ENCODE assay signal across 14 cellular contexts in the genomic region with DNA sequence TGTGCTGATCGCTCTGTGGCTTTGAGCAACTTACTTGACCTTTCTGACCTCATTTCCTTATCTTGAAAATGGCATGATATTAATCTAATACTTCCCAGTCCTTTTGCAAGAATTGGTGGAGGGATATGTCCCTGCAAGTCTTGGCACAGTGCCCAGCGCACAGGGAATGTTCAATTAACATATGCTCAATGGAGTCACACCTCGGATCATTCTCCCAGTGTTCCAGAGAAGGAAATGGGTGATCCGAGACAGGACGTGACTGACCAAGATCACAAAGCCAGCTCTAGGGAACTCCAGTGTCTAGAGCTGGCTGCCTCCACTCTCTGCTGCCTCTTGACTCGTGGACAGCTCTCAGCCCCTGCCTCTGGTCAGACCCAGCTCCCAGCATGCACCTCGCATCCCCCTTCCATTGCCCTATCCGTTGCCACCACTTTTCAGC. TPM values are rescaled to one million over a fixed set of nuclear protein-coding genes. Genes with fewer than 3 reads are reported as not detected.
DNase-seq lines count a peak whose midpoint lies in the region; TF ChIP-seq lines count a peak whose summit lies in the region.
"Had no signal": no experiment of that assay in that cellular context is flagged by ENCODE, and none has a peak within 500 bp of the region (broad histone marks: within the 10 kb centered on the region; RNA-seq: fewer than 3 reads in every experiment).

No MANE protein-coding gene starts in this region.

- no peaks in the 10 kb centered on the region for H3K79me2 ChIP-seq in OCI-LY3 (ENCODE audit: low read length)

- H4K20me1 ChIP-seq in BLaER1 treated with 17β-estradiol and CSF1 and Interleukin-3, amounts not matched to agents 10 nM and 100 nM: no peaks in the 10 kb centered on the region
- no peaks in the 10 kb centered on the region for H4K20me1 ChIP-seq in OCI-LY3 (ENCODE audit: insufficient read depth, low read length)

- H3K27me3 ChIP-seq in BLaER1 treated with 17β-estradiol and CSF1 and Interleukin-3, amounts not matched to agents 10 nM and 100 nM: peaks cover 0 to 26% (median 0%) of the 10 kb centered on the region in 11 experiments; a peak in 6 of 22 replicates
- H3K27me3 ChIP-seq in OCI-LY3 (ENCODE audit: low read depth, low read length): peaks cover 24% of the 10 kb centered on the region
- peaks cover 0 to 32% (median 0%) of the 10 kb centered on the region in 4 donors for H3K27me3 ChIP-seq in esophagus squamous epithelium

- no peak overlapping the region for H3K27ac Mint-ChIP-seq in nephron progenitor cell
- H3K27ac Mint-ChIP-seq: activated T-helper 17 cell treated with anti-CD3 and anti-CD28 coated beads, Interleukin-2, amount 50 U/mL, for 72 hours had no signal

- H3K9ac ChIP-seq in BLaER1 treated with 17β-estradiol and CSF1 and Interleukin-3, amounts not matched to agents 10 nM and 100 nM: peak overlapping the region in 3 of 11 experiments; percentile 86 to 90 (median 87); a peak in 5 of 22 replicates
- no peak overlapping the region for H3K9ac ChIP-seq in OCI-LY3 (ENCODE audit: low read length)

- peaks cover 34% of the 10 kb centered on the region for H3K4me1 Mint-ChIP-seq in nephron progenitor cell
- H3K4me1 Mint-ChIP-seq: activated T-helper 17 cell treated with anti-CD3 and anti-CD28 coated beads, Interleukin-2, amount 50 U/mL, for 72 hours had no signal

- TF ChIP-seq CTCF in OCI-LY3 (IDR thresholded peaks at IDR 0.05; ENCODE audit: low read depth, low read length) (no peak), esophagus squamous epithelium (IDR thresholded peaks at IDR 0.05) (no peak), nephron progenitor cell (IDR thresholded peaks at IDR 0.05) (no peak)

- H3K36me3 Mint-ChIP-seq in nephron progenitor cell (ENCODE audit: low read depth): no peaks in the 10 kb centered on the region
- H3K36me3 Mint-ChIP-seq: naive thymus-derived CD8-positive, alpha-beta T cell had no signal

- peak overlapping the region; percentile 93 to 100 (median 100) for H3K4me2 ChIP-seq in BLaER1 treated with 17β-estradiol and CSF1 and Interleukin-3, amounts not matched to agents 10 nM and 100 nM
- peak overlapping the region; percentile 43 for H3K4me2 ChIP-seq in OCI-LY3 (ENCODE audit: low read length)

- WGBS in esophagus squamous epithelium, 2 donors: 38 to 47% methylated on average over 8 of the region's 8 CpGs

- peak overlapping the region; percentile 47; the same call in 1 of the 2 replicates for H2AFZ ChIP-seq in OCI-LY3 (ENCODE audit: low read depth, low read length)

- no peaks in the 10 kb centered on the region for H3K36me3 ChIP-seq in BLaER1 treated with 17β-estradiol and CSF1 and Interleukin-3, amounts not matched to agents 10 nM and 100 nM
- H3K36me3 ChIP-seq in OCI-LY3 (replicated peaks; ENCODE audit: low read depth, low read length): no peaks in the 10 kb centered on the region
- no peaks in the 10 kb centered on the region for H3K36me3 ChIP-seq in esophagus squamous epithelium
- H3K36me3 ChIP-seq: cardiac muscle cell had no signal

- peak overlapping the region in 4 of 11 experiments; percentile 8 to 95 (median 92); a peak in 1 of 22 replicates for H3K27ac ChIP-seq in BLaER1 treated with 17β-estradiol and CSF1 and Interleukin-3, amounts not matched to agents 10 nM and 100 nM
- H3K27ac ChIP-seq in OCI-LY3 (ENCODE audit: low read length) (no peak overlapping the region), esophagus squamous epithelium (peak overlapping the region; percentile 46 to 88 (median 75))
- H3K27ac ChIP-seq: cardiac muscle cell, HL-60 had no signal

- H3K4me3 Mint-ChIP-seq in nephron progenitor cell: peak overlapping the region; percentile 77

- H3K9me3 Mint-ChIP-seq in nephron progenitor cell: no peaks in the 10 kb centered on the region
- H3K9me3 Mint-ChIP-seq: activated T-helper 17 cell treated with anti-CD3 and anti-CD28 coated beads, Interleukin-2, amount 50 U/mL, for 72 hours had no signal

- H3K4me3 ChIP-seq in BLaER1 treated with 17β-estradiol and CSF1 and Interleukin-3, amounts not matched to agents 10 nM and 100 nM: no peak overlapping the region
- H3K4me3 ChIP-seq in OCI-LY3 (ENCODE audit: low read length) (peak overlapping the region; percentile 25), esophagus squamous epithelium (no peak overlapping the region)
- H3K4me3 ChIP-seq: cardiac muscle cell had no signal

- peaks cover 51 to 76% (median 64%) of the 10 kb centered on the region in 10 experiments for H3K4me1 ChIP-seq in BLaER1 treated with 17β-estradiol and CSF1 and Interleukin-3, amounts not matched to agents 10 nM and 100 nM
- H3K4me1 ChIP-seq in OCI-LY3 (ENCODE audit: low read length) (0 out of 2 replicates have a peak, but pooled peaks cover 7% of the 10 kb centered on the region), esophagus squamous epithelium (peaks cover 18 to 59% (median 26%) of the 10 kb centered on the region in 3 donors)

- intact Hi-C loops in esophagus squamous epithelium (cut with DNase I): no loop called here

- no peak for TF ChIP-seq POLR2A in esophagus squamous epithelium (IDR thresholded peaks at IDR 0.05)

- DNase-seq in esophagus squamous epithelium (lab: John Stamatoyannopoulos, UW) (no peak), nephron progenitor cell (no peak), NCI-H2107 (lab: John Stamatoyannopoulos, UW) (no peak), COR-L47 (lab: John Stamatoyannopoulos, UW) (no peak), NCI-H2081 (lab: John Stamatoyannopoulos, UW) (no peak), superior temporal gyrus (ENCODE audit: extremely low spot score) (no peak)
- DNase-seq: activated CD4-positive, CD25-positive, alpha-beta regulatory T cell treated with anti-CD3 and anti-CD28 coated beads, Interleukin-2, amount 50 U/mL, for 72 hours; MM.1S; naive thymus-derived CD8-positive, alpha-beta T cell had no signal

- peaks cover 78% of the 10 kb centered on the region for H3K27me3 Mint-ChIP-seq in nephron progenitor cell (ENCODE audit: low read depth, poor library complexity)

- no peaks in the 10 kb centered on the region for H3K9me3 ChIP-seq in BLaER1 treated with 17β-estradiol and CSF1 and Interleukin-3, amounts not matched to agents 10 nM and 100 nM (replicated peaks in 1 of 11)
- H3K9me3 ChIP-seq in OCI-LY3 (ENCODE audit: insufficient read depth, low read length) (no peaks in the 10 kb centered on the region), esophagus squamous epithelium (no peaks in the 10 kb centered on the region)

RNA-seq across cellular contexts. Expression of gene CDC42EP5, which starts 3.6 kb away (rescaled TPM):
- total RNA-seq in esophagus squamous epithelium: 10 to 100 TPM in 2 of 4 donors, 1 to 10 TPM in 2; 6.0 to 39.4 (median 9.8) TPM
- total RNA-seq: activated T-helper 17 cell treated with anti-CD3 and anti-CD28 coated beads, Interleukin-2, amount 50 U/mL, for 72 hours; naive thymus-derived CD8-positive, alpha-beta T cell had no signal

RNA-seq across cellular contexts. Expression of gene LENG9, which starts 5.9 kb away (rescaled TPM):
- total RNA-seq in esophagus squamous epithelium: 10 to 100 TPM in 2 of 4 donors, 1 to 10 TPM in 2; 8.1 to 13.1 (median 10.1) TPM

RNA-seq across cellular contexts. Expression of gene LENG8, which starts 20.5 kb away (rescaled TPM):
- 10 to 100 TPM; 22.9 to 95.2 (median 49.6) TPM for total RNA-seq in esophagus squamous epithelium

RNA-seq across cellular contexts. Expression of gene LAIR2, which starts 33.1 kb away (rescaled TPM):
- total RNA-seq in esophagus squamous epithelium: not detected
- total RNA-seq: cardiac muscle cell; naive thymus-derived CD8-positive, alpha-beta T cell had no signal

RNA-seq across cellular contexts. Expression of gene TTYH1, which starts 54.3 kb away (rescaled TPM):
- 1 to 10 TPM in 2 of 4 donors, under 1 TPM in 1, not detected in 1; 0.44 to 4.4 (median 2.0) TPM for total RNA-seq in esophagus squamous epithelium
- total RNA-seq: cardiac muscle cell; naive thymus-derived CD8-positive, alpha-beta T cell had no signal
